In genomic region chr13:25005050-25005497, GRCh38 we compare ENCODE assay signal across 8 cellular contexts.
A peak's percentile ranks its signal among the peaks of the same experiment; 100 is the strongest.
DNase-seq lines count a peak whose midpoint lies in the region; ATAC-seq, FAIRE-seq and TF ChIP-seq lines count a peak whose summit lies in the region.
"Not testable (repeated sequence)": the region's sequence is repeated elsewhere in the genome, so short reads cannot be mapped to it uniquely, and the experiment has no call there.

No MANE protein-coding gene starts in this region.

- DNase-seq in AML-193 (lab: John Stamatoyannopoulos, UW) (peak; percentile 25 to 53), NCI-H748 (lab: John Stamatoyannopoulos, UW; ENCODE audit: unreplicated experiment) (peak; percentile 48), iris pigment epithelial cell (ENCODE audit: low read depth) (peak; percentile 46), retina (peak; percentile 68)
- not testable (repeated sequence) for DNase-seq in activated B cell treated with CpG ODN at 0.5 μM for 24 hours

- not testable (repeated sequence) for H3K4me1 Mint-ChIP-seq in activated B cell treated with CpG ODN at 0.5 μM for 24 hours

- not testable (repeated sequence) for H3K9ac ChIP-seq in HUES64 (ENCODE audit: low read depth, low read length)

- H3K36me3 Mint-ChIP-seq in activated B cell treated with CpG ODN at 0.5 μM for 24 hours (ENCODE audit: low read depth): not testable (repeated sequence)

- peak overlapping the region; percentile 42 for H3K4me3 ChIP-seq in HUES64 (ENCODE audit: low read length)

- H3K4me3 Mint-ChIP-seq in activated B cell treated with CpG ODN at 0.5 μM for 24 hours: peak overlapping the region; percentile 59

- POLR2A ChIA-PET in activated B cell treated with CpG ODN at 0.5 μM for 24 hours (lab: Charles Lee): not testable (repeated sequence)

- FAIRE-seq in endometrium (lab: Jason Lieb, UNC): peak; percentile 77

- CTCF ChIA-PET in activated B cell treated with CpG ODN at 0.5 μM for 24 hours (lab: Charles Lee): interaction anchor here (0.7 to 2.7 kb wide), 8 partner anchors 9 to 110 kb away, joined by 3 to 26 read pairs (median 3); no protein-coding TSS in a partner anchor

- H3K9me3 ChIP-seq in HUES64 (ENCODE audit: insufficient read depth, low read depth, low read length): not testable (repeated sequence)

- H3K27ac Mint-ChIP-seq in activated B cell treated with CpG ODN at 0.5 μM for 24 hours: not testable (repeated sequence)

- not testable (repeated sequence) for H3K36me3 ChIP-seq in HUES64 (ENCODE audit: insufficient read depth, low read length)

- H3K27ac ChIP-seq in HUES64 (ENCODE audit: low read depth, low read length): not testable (repeated sequence)

- intact Hi-C loops in activated B cell treated with CpG ODN at 0.5 μM for 24 hours (cut with micrococcal nuclease): loop anchor here (1.0 to 10.0 kb wide), 4 partner anchors 32 to 1690 kb away; no protein-coding TSS in a partner anchor

- WGBS in HUES64: no CpG with 5 or more reads among the region's 5 CpGs

- H3K27me3 ChIP-seq in HUES64 (ENCODE audit: insufficient read depth, low read length): not testable (repeated sequence)

- not testable (repeated sequence) for TF ChIP-seq CTCF in activated B cell treated with CpG ODN at 0.5 μM for 24 hours (IDR thresholded peaks at IDR 0.05)

- H3K4me1 ChIP-seq in HUES64 (ENCODE audit: insufficient read depth, low read length): not testable (repeated sequence)

- ATAC-seq in GM18498 (IDR thresholded peaks at IDR 0.05; ENCODE audit: unreplicated experiment): peak; percentile 69
- peak; percentile 79 for ATAC-seq in activated B cell treated with CpG ODN at 0.5 μM for 24 hours (ENCODE audit: low read depth)

- peaks cover 28% of the 10 kb centered on the region for H3K27me3 Mint-ChIP-seq in activated B cell treated with CpG ODN at 0.5 μM for 24 hours

- not testable (repeated sequence) for H3K9me3 Mint-ChIP-seq in activated B cell treated with CpG ODN at 0.5 μM for 24 hours
